17 cellular contexts compared by ENCODE assay signal in genomic region chr5:55913396-55914140, GRCh38.
DNase-seq lines count a peak whose midpoint lies in the region; ATAC-seq and TF ChIP-seq lines count a peak whose summit lies in the region.
"Had no signal": no experiment of that assay in that cellular context is flagged by ENCODE, and none has a peak within 500 bp of the region (broad histone marks: within the 10 kb centered on the region; RNA-seq: fewer than 3 reads in every experiment).

No MANE protein-coding gene starts in this region.

- intact Hi-C loops in adrenal gland (cut with DNase I) = no loop called here

- peak; percentile 64 for ATAC-seq in GM18907 (IDR thresholded peaks at IDR 0.05; ENCODE audit: unreplicated experiment)
- peak; percentile 31 for ATAC-seq in GM21737 (IDR thresholded peaks at IDR 0.05; ENCODE audit: unreplicated experiment)
- peak; percentile 34 for ATAC-seq in HG03159 (IDR thresholded peaks at IDR 0.05; ENCODE audit: unreplicated experiment)
- ATAC-seq: gastrocnemius medialis, left cardiac atrium had no signal

- WGBS in adrenal gland, 4 donors = 93 to 97% (median 94%) methylated on average over 9 of the region's 9 CpGs

- no peaks in the 10 kb centered on the region for H3K27me3 ChIP-seq in adrenal gland
- H3K27me3 ChIP-seq: gastrocnemius medialis had no signal

- no peaks in the 10 kb centered on the region for H3K4me1 ChIP-seq in adrenal gland (replicated peaks in 1 of 2)
- H3K4me1 ChIP-seq: gastrocnemius medialis had no signal

- TF ChIP-seq POLR2A in adrenal gland (IDR thresholded peaks at IDR 0.05) = no peak

- no peaks in the 10 kb centered on the region for H3K9me3 ChIP-seq in adrenal gland (replicated peaks in 1 of 3)
- H3K9me3 ChIP-seq: gastrocnemius medialis had no signal

- H3K4me3 ChIP-seq in adrenal gland = no peak overlapping the region
- H3K4me3 ChIP-seq: gastrocnemius medialis had no signal

- no peaks in the 10 kb centered on the region for H3K36me3 ChIP-seq in adrenal gland (replicated peaks in 1 of 2)
- H3K36me3 ChIP-seq: gastrocnemius medialis had no signal

- peak; percentile 89 for DNase-seq in kidney tubule cell (ENCODE audit: low spot score)
- no peak for DNase-seq in activated naive CD4-positive, alpha-beta T cell (lab: John Stamatoyannopoulos, UW)
- DNase-seq in DMS153 (lab: John Stamatoyannopoulos, UW) = no peak
- DNase-seq in adrenal gland = no peak
- no peak for DNase-seq in AG08395 (ENCODE audit: low spot score)
- DNase-seq: anterior cingulate cortex; C1 segment of cervical spinal cord; effector CD8-positive, alpha-beta T cell; gastrocnemius medialis; GDM1; left cardiac atrium; NCI-H1105; NCI-H510A treated with DMSO at 0.1 percent for 48 hours; nephron progenitor cell had no signal

- TF ChIP-seq CTCF in adrenal gland (IDR thresholded peaks at IDR 0.05) = no peak

- no peak overlapping the region for H3K27ac ChIP-seq in adrenal gland
- H3K27ac ChIP-seq: gastrocnemius medialis had no signal
